Comparison of ENCODE assay signal across 8 cellular contexts in the genomic region with DNA sequence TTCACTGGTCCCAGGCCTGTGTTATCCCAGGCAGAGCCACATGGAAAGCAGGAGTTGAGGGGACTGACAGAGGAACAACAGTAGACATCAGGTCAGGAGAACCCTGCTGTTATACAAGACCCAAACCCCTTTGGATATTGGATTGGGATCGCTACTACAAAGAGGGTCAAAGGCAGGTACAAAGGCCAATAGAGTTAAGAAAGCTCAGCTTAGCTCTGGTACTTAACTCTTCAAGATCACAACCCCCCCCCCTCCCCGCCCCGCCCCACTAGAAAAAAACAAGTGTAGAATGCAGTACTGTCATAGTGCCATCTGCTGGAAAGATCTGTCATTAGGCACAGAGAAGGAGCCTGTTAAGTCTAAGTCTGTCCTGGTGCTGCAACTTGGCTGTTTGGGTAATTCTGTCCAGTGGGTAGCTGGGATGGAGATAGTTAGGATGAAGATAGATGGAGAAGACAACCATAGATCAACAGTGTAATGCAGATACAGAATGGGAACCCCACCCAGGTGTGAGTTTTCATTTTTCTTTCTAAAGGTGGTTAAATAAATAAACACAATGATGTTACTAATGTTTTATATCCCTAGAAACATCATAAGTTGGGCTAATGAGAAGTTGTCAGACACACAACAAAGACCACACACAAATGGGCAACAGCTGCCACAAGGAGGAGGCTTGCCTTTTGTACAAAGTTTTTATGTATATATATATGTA. TPM values are rescaled to one million over a fixed set of nuclear protein-coding genes. Genes with fewer than 3 reads are reported as not detected.
DNase-seq lines count a peak whose midpoint lies in the region; ATAC-seq and TF ChIP-seq lines count a peak whose summit lies in the region.

No MANE protein-coding gene starts in this region.

- no peak for TF ChIP-seq POLR2A in sigmoid colon (IDR thresholded peaks at IDR 0.05)

- peaks cover 0 to 36% (median 22%) of the 10 kb centered on the region in 4 donors for H3K4me1 ChIP-seq in sigmoid colon

- H3K4me3 ChIP-seq in astrocyte of the cerebellum (ENCODE audit: low read depth, low read length) (no peak overlapping the region), sigmoid colon (no peak overlapping the region)

- in situ Hi-C loops in KBM-7 (cut with MboI; ENCODE audit: low pct_unique_long_range_greater_than_20kb, low sequenced_read_pairs) (no loop called here), astrocyte of the cerebellum (cut with HindIII; ENCODE audit: low sequenced_read_pairs) (no loop called here)

- no peaks in the 10 kb centered on the region for H3K9me3 ChIP-seq in sigmoid colon

- TF ChIP-seq EP300 in sigmoid colon (IDR thresholded peaks at IDR 0.05): no peak

- no peak for ATAC-seq in HG03196 (IDR thresholded peaks at IDR 0.05; ENCODE audit: unreplicated experiment)

- WGBS in sigmoid colon, 2 donors: 15 to 43% methylated on average over 3 of the region's 3 CpGs

- no peaks in the 10 kb centered on the region for H3K27me3 ChIP-seq in sigmoid colon

- TF ChIP-seq CTCF in astrocyte of the cerebellum (IDR thresholded peaks at IDR 0.05; ENCODE audit: low read depth, low read length, missing control alignments): peak; percentile 64
- peak in 1 of 4 experiments; percentile 50 for TF ChIP-seq CTCF in sigmoid colon (IDR thresholded peaks at IDR 0.05)

- intact Hi-C loops in sigmoid colon (cut with DNase I): loop anchor here (1.0 kb wide), 1 partner anchor 28 kb away; no protein-coding TSS in a partner anchor

- peak overlapping the region; percentile 62 to 82 (median 74) for H3K27ac ChIP-seq in sigmoid colon

- H3K36me3 ChIP-seq in sigmoid colon: peaks cover 41 to 50% (median 42%) of the 10 kb centered on the region in 4 donors

- peak; percentile 38 for DNase-seq in stimulated activated CD4-positive, alpha-beta T cell treated with anti-CD3 and anti-CD28 coated beads, Interleukin-15, amount 100 ng/mL, for 24 hours
- no peak for DNase-seq in stimulated activated CD4-positive, alpha-beta T cell treated with anti-CD3 and anti-CD28 coated beads, Interleukin-12 subunit alpha, Interleukin-12 subunit beta, amount 100 ng/mL, for 4 hours
- DNase-seq in KBM-7 (peak; percentile 73), RPMI7951 (ENCODE audit: low read depth) (peak; percentile 71), astrocyte of the cerebellum (ENCODE audit: low read depth) (peak; percentile 59), hepatic stellate cell (ENCODE audit: low spot score) (peak; percentile 72), sigmoid colon (no peak)

RNA-seq across cellular contexts. Expression of a gene that starts 17.2 kb away (rescaled TPM):
- total RNA-seq in RPMI7951 (2014; rRNA removed; shearing (Covaris generic)): 0.12 and 0.59 TPM in 2 replicates
- total RNA-seq in sigmoid colon: 1 to 10 TPM in 1 of 4 donors, under 1 TPM in 2, not detected in 1; 0.71 to 1.4 (median 0.81) TPM
- polyA plus RNA-seq in sigmoid colon: under 1 TPM in 2 of 3 donors, not detected in 1; 0.60 to 0.96 TPM

RNA-seq across cellular contexts. Expression of a gene that starts 18.7 kb away (rescaled TPM):
- total RNA-seq in RPMI7951 (2014; rRNA removed; shearing (Covaris generic)): 79.2 and 93.5 TPM in 2 replicates
- total RNA-seq in sigmoid colon: 1,000 to 10,000 TPM in 1 of 4 donors, 100 to 1,000 TPM in 3; 356 to 5,076 (median 594) TPM
- polyA plus RNA-seq in sigmoid colon: 10 to 100 TPM; 31.8 to 46.5 (median 40.8) TPM

RNA-seq across cellular contexts. Expression of a gene that starts 28.7 kb away (rescaled TPM):
- 41.9 and 44.9 TPM in 2 replicates for total RNA-seq in RPMI7951 (2014; rRNA removed; shearing (Covaris generic))
- 100 to 1,000 TPM in 2 of 4 donors, 10 to 100 TPM in 2; 75.3 to 124 (median 95.1) TPM for total RNA-seq in sigmoid colon
- 100 to 1,000 TPM in 1 of 3 donors, 10 to 100 TPM in 2; 34.4 to 139 (median 42.6) TPM for polyA plus RNA-seq in sigmoid colon

RNA-seq across cellular contexts. Expression of a gene that starts 28.9 kb away (rescaled TPM):
- total RNA-seq in RPMI7951 (2014; rRNA removed; shearing (Covaris generic)): 49.3 and 61.1 TPM in 2 replicates
- total RNA-seq in sigmoid colon: 10 to 100 TPM; 33.3 to 61.7 (median 44.7) TPM
- polyA plus RNA-seq in sigmoid colon: 10 to 100 TPM; 33.3 to 66.7 (median 55.4) TPM

RNA-seq across cellular contexts. Expression of a gene that starts 56.6 kb away (rescaled TPM):
- total RNA-seq in RPMI7951 (2014; rRNA removed; shearing (Covaris generic)): 35.3 and 59.3 TPM in 2 replicates
- total RNA-seq in sigmoid colon: 10 to 100 TPM; 28.1 to 82.6 (median 59.8) TPM
- polyA plus RNA-seq in sigmoid colon: 10 to 100 TPM; 37.8 to 46.7 (median 44.9) TPM

Comparison
In these comparisons a context has a peak if more than half of its experiments do, and no peak if none do; other contexts are left out.
1. DNase-seq: peak in stimulated activated CD4-positive, alpha-beta T cell treated with anti-CD3 and anti-CD28 coated beads, Interleukin-15, amount 100 ng/mL, for 24 hours (single experiment), KBM-7 (single experiment), RPMI7951 (single experiment), astrocyte of the cerebellum (single experiment) and hepatic stellate cell (single experiment); none in stimulated activated CD4-positive, alpha-beta T cell treated with anti-CD3 and anti-CD28 coated beads, Interleukin-12 subunit alpha, Interleukin-12 subunit beta, amount 100 ng/mL, for 4 hours (single experiment) and sigmoid colon (single experiment).